1 cellular context compared by ENCODE assay signal in genomic region chr7:55111007-55111406, GRCh38.
TF ChIP-seq lines count a peak whose summit lies in the region.

No MANE protein-coding gene starts in this region.

TF ChIP-seq in WTC11, 78 proteins besides CTCF, POLR2A, EP300 and RAD21 (continued from another document):
- no peak for TF ChIP-seq E2F1 (CRISPR knock-in tag; IDR thresholded peaks at IDR 0.05)
- no peak for TF ChIP-seq ZNF532 (CRISPR knock-in tag; IDR thresholded peaks at IDR 0.05; ENCODE audit: borderline replicate concordance)
